In genomic region chr7:121045090-121045489, GRCh38 we compare ENCODE assay signal across 1 cellular context.
TF ChIP-seq lines count a peak whose summit lies in the region.

No MANE protein-coding gene starts in this region.

TF ChIP-seq in K562, 482 proteins besides CTCF, POLR2A, EP300 and RAD21 (continued from another document and continues in another):
- peak in 1 of 2 experiments; percentile 56 for TF ChIP-seq AFF1 (IDR thresholded peaks at IDR 0.05; ENCODE audit: low read depth in 1 of 2, partially characterized antibody in 2 of 2)
- TF ChIP-seq ARID3A (IDR thresholded peaks at IDR 0.05; ENCODE audit: borderline replicate concordance, low read depth, low read length), result no peak
- no peak for TF ChIP-seq ILK (tag; IDR thresholded peaks at IDR 0.05; ENCODE audit: borderline replicate concordance, low read depth)
- no peak for TF ChIP-seq ZNF76 (CRISPR knock-in tag; IDR thresholded peaks at IDR 0.05; ENCODE audit: borderline replicate concordance)
- no peak for TF ChIP-seq PRMT5 (CRISPR knock-in tag; IDR thresholded peaks at IDR 0.05)
- TF ChIP-seq TAF7 (tag; IDR thresholded peaks at IDR 0.05), result no peak
- no peak for TF ChIP-seq ZNF184 (CRISPR knock-in tag; IDR thresholded peaks at IDR 0.05)
- TF ChIP-seq HNRNPH1 (optimal IDR thresholded peaks at IDR 0.05; ENCODE audit: low read depth, low read length), result no peak
- TF ChIP-seq TEAD1 (CRISPR knock-in tag; IDR thresholded peaks at IDR 0.05), result 0 out of 4 replicates have a peak, but pooled peaks of 1 of the 2 experiments have one; percentile 52
- no peak for TF ChIP-seq BHLHE40 (IDR thresholded peaks at IDR 0.05; ENCODE audit: low read length)
- no peak for TF ChIP-seq ARHGAP35 (IDR thresholded peaks at IDR 0.05; ENCODE audit: partially characterized antibody)
- no peak for TF ChIP-seq XRCC4 (IDR thresholded peaks at IDR 0.05; ENCODE audit: extremely low read depth, insufficient read depth, insufficient read length)
- no peak for TF ChIP-seq MECOM (CRISPR knock-in tag; IDR thresholded peaks at IDR 0.05)
- no peak for TF ChIP-seq NUFIP1 (IDR thresholded peaks at IDR 0.05; ENCODE audit: partially characterized antibody)
- no peak for TF ChIP-seq ARID3B (CRISPR knock-in tag; IDR thresholded peaks at IDR 0.05; ENCODE audit: borderline replicate concordance)
- TF ChIP-seq STAT6 (CRISPR knock-in tag; IDR thresholded peaks at IDR 0.05), result no peak; the same call in 1 of the 2 replicates
- TF ChIP-seq ZNF23 (CRISPR knock-in tag; IDR thresholded peaks at IDR 0.05), result no peak
- no peak for TF ChIP-seq NFIC (IDR thresholded peaks at IDR 0.05)
- no peak for TF ChIP-seq ZNF655 (CRISPR knock-in tag; IDR thresholded peaks at IDR 0.05)
- no peak for TF ChIP-seq HNRNPK (IDR thresholded peaks at IDR 0.05; ENCODE audit: low read depth, low read length, poor library complexity, severe bottlenecking)
- no peak for TF ChIP-seq YBX1 (IDR thresholded peaks at IDR 0.05)
- no peak for TF ChIP-seq SP1 (CRISPR knock-in tag; IDR thresholded peaks at IDR 0.05)
- no peak for TF ChIP-seq GTF2F1 (IDR thresholded peaks at IDR 0.05; ENCODE audit: low read depth, low read length)
- TF ChIP-seq FOXP1 (CRISPR knock-in tag; IDR thresholded peaks at IDR 0.05), result no peak
- TF ChIP-seq CHD2 (IDR thresholded peaks at IDR 0.05; ENCODE audit: low read depth, low read length), result no peak
- no peak for TF ChIP-seq DLX4 (CRISPR knock-in tag; IDR thresholded peaks at IDR 0.05)
- 0 out of 2 replicates have a peak, but pooled peaks have one; percentile 28 for TF ChIP-seq ZNF668 (CRISPR knock-in tag; IDR thresholded peaks at IDR 0.05)
- TF ChIP-seq HDAC3 (IDR thresholded peaks at IDR 0.05; ENCODE audit: borderline replicate concordance, partially characterized antibody), result no peak
- no peak for TF ChIP-seq PCBP1 (IDR thresholded peaks at IDR 0.05; ENCODE audit: low read depth, low read length, poor library complexity, severe bottlenecking)
- TF ChIP-seq ARNT (IDR thresholded peaks at IDR 0.05), result 0 out of 4 replicates have a peak, but pooled peaks of 1 of the 2 experiments have one; percentile 21
- no peak for TF ChIP-seq EWSR1 (IDR thresholded peaks at IDR 0.05; ENCODE audit: borderline replicate concordance, low read depth, partially characterized antibody)
- no peak for TF ChIP-seq CBFA2T2 (conservative IDR thresholded peaks at IDR 0.05)
- no peak for TF ChIP-seq ZHX1 (conservative IDR thresholded peaks at IDR 0.05; ENCODE audit: low read length)
- TF ChIP-seq UBTF (IDR thresholded peaks at IDR 0.05; ENCODE audit: borderline replicate concordance in 1 of 2, low read depth in 2 of 2, low read length in 2 of 2), result no peak
- TF ChIP-seq E2F3 (CRISPR knock-in tag; IDR thresholded peaks at IDR 0.05), result no peak
- no peak for TF ChIP-seq ZNF445 (CRISPR knock-in tag; IDR thresholded peaks at IDR 0.05; ENCODE audit: low read depth)
- TF ChIP-seq ZNF274 (IDR thresholded peaks at IDR 0.05; ENCODE audit: borderline replicate concordance, low read depth, low read length), result no peak
- no peak for TF ChIP-seq GMEB1 (CRISPR knock-in tag; IDR thresholded peaks at IDR 0.05)
- TF ChIP-seq ZNF696 (CRISPR knock-in tag; conservative IDR thresholded peaks at IDR 0.05), result no peak
- 0 out of 2 replicates have a peak, but pooled peaks have one; percentile 41 for TF ChIP-seq NFRKB (IDR thresholded peaks at IDR 0.05; ENCODE audit: low read depth)
- no peak for TF ChIP-seq HOMEZ (CRISPR knock-in tag; IDR thresholded peaks at IDR 0.05)
